ENCODE assay signal across 28 cellular contexts in genomic region chr4:38747629-38748028, GRCh38. TPM values are rescaled to one million over a fixed set of nuclear protein-coding genes. Genes with fewer than 3 reads are reported as not detected.
DNase-seq lines count a peak whose midpoint lies in the region; ATAC-seq, FAIRE-seq and TF ChIP-seq lines count a peak whose summit lies in the region.
"Had no signal": no experiment of that assay in that cellular context is flagged by ENCODE, and none has a peak within 500 bp of the region (broad histone marks: within the 10 kb centered on the region; RNA-seq: fewer than 3 reads in every experiment).

No MANE protein-coding gene starts in this region.

- H3K4ac ChIP-seq in neuronal stem cell (ENCODE audit: low read length): no peak overlapping the region

- H4K91ac ChIP-seq in neuronal stem cell (ENCODE audit: low read depth, low read length, poor library complexity): no peak overlapping the region

- H4K20me1 ChIP-seq in BLaER1 treated with 17β-estradiol and CSF1 and Interleukin-3, amounts not matched to agents 10 nM and 100 nM: no peaks in the 10 kb centered on the region
- H4K20me1 ChIP-seq in GM12878 (ENCODE audit: control insufficient read depth, insufficient read depth): no peaks in the 10 kb centered on the region
- H4K20me1 ChIP-seq: BLaER1 had no signal

- FAIRE-seq in GM12878 (lab: Jason Lieb, UNC): no peak
- FAIRE-seq: A549, GM12891, GM19239 had no signal

- RAD21 ChIA-PET in GM12878 (lab: Charles Lee; ENCODE audit: unreplicated experiment): no interaction called here

- DNase-seq in GM12878 (ENCODE audit: low read depth, low spot score) (no peak), neuronal stem cell (ENCODE audit: low spot score) (no peak), endothelial cell (ENCODE audit: low spot score) (no peak), CD1c-positive myeloid dendritic cell (ENCODE audit: extremely low spot score) (no peak)
- DNase-seq: AML-193; CD4-positive, alpha-beta memory T cell; CD4-positive, CD25-positive, alpha-beta regulatory T cell; CD8-positive, alpha-beta memory T cell; COR-L47; DMS 273 treated with DMSO at 0.1 percent for 48 hours; DMS153; DMS53; DMS79; DND-41; EL; GDM1 had no signal

- TF ChIP-seq RAD21 in GM12878 (IDR thresholded peaks at IDR 0.05; ENCODE audit: insufficient read depth, low read depth, low read length): no peak

- intact Hi-C loops in GM12878 (cut with micrococcal nuclease; ENCODE audit: unreplicated experiment): no loop called here

- H3K9ac ChIP-seq in BLaER1 treated with 17β-estradiol and CSF1 and Interleukin-3, amounts not matched to agents 10 nM and 100 nM: no peak overlapping the region
- H3K9ac ChIP-seq in GM12878 (ENCODE audit: control insufficient read depth, insufficient read depth, low read length) (no peak overlapping the region), neuronal stem cell (ENCODE audit: low read depth, low read length, poor library complexity) (no peak overlapping the region)
- H3K9ac ChIP-seq: BLaER1 had no signal

- peaks cover 33 to 52% (median 39%) of the 10 kb centered on the region in 11 experiments for H3K9me3 ChIP-seq in BLaER1 treated with 17β-estradiol and CSF1 and Interleukin-3, amounts not matched to agents 10 nM and 100 nM (replicated peaks in 1 of 11)
- H3K9me3 ChIP-seq in GM12878 (replicated peaks; ENCODE audit: control insufficient read depth, insufficient read depth, low read length): peaks cover 6% of the 10 kb centered on the region
- H3K9me3 ChIP-seq in neuronal stem cell (replicated peaks in 1 of 2; ENCODE audit: control insufficient read depth in 2 of 2, insufficient read depth in 1 of 2, low read depth in 1 of 2, low read length in 2 of 2): peaks cover 3 to 17% of the 10 kb centered on the region in 2 donors

- peaks cover 9% of the 10 kb centered on the region for H3K27me3 Mint-ChIP-seq in endothelial cell (ENCODE audit: unreplicated experiment)
- H3K27me3 Mint-ChIP-seq: B cell had no signal

- no peak overlapping the region for H2BK120ac ChIP-seq in neuronal stem cell (ENCODE audit: low read depth, low read length)

- in situ Hi-C loops in GM12878 (cut with MboI): no loop called here

- no peaks in the 10 kb centered on the region for H3K27me3 ChIP-seq in BLaER1 treated with 17β-estradiol and CSF1 and Interleukin-3, amounts not matched to agents 10 nM and 100 nM
- H3K27me3 ChIP-seq in GM12878 (replicated peaks in 1 of 2; ENCODE audit: control insufficient read depth in 2 of 2, insufficient read depth in 2 of 2, low read length in 1 of 2): no peaks in the 10 kb centered on the region
- H3K27me3 ChIP-seq in neuronal stem cell (ENCODE audit: control insufficient read depth in 3 of 3, insufficient read depth in 3 of 3, low read depth in 1 of 3, low read length in 3 of 3): no peaks in the 10 kb centered on the region
- H3K27me3 ChIP-seq: BLaER1 had no signal

- H2AFZ ChIP-seq in GM12878 (ENCODE audit: control insufficient read depth, low read depth, low read length): no peak overlapping the region
- no peak overlapping the region for H2AFZ ChIP-seq in neuronal stem cell (ENCODE audit: low read length)

- no peak for TF ChIP-seq POLR2A in GM12878 (IDR thresholded peaks at IDR 0.05; ENCODE audit: low read depth, low read length)

- no peak overlapping the region for H3K18ac ChIP-seq in neuronal stem cell (ENCODE audit: low read length)

- H3K36me3 Mint-ChIP-seq in endothelial cell (ENCODE audit: low read depth, unreplicated experiment): peaks cover 13% of the 10 kb centered on the region

- no peak overlapping the region for H2BK12ac ChIP-seq in neuronal stem cell (ENCODE audit: low read length)

- POLR2A ChIA-PET in GM12878 (lab: Charles Lee): no interaction called here

- SMC1A ChIA-PET in GM12878 (lab: Charles Lee; ENCODE audit: uncharacterized antibody, unreplicated experiment): no interaction called here

- H3K27ac Mint-ChIP-seq in endothelial cell (ENCODE audit: unreplicated experiment): no peak overlapping the region
- H3K27ac Mint-ChIP-seq: B cell; CD4-positive, alpha-beta memory T cell had no signal

- H3K4me1 Mint-ChIP-seq in endothelial cell (ENCODE audit: unreplicated experiment): peaks cover 8% of the 10 kb centered on the region

- H3K9me3 Mint-ChIP-seq in endothelial cell (ENCODE audit: unreplicated experiment): peaks cover 4% of the 10 kb centered on the region

- CTCF ChIA-PET in GM12878 (lab: Yijun Ruan, JAX): no interaction called here

- H3K27ac ChIP-seq in BLaER1 treated with 17β-estradiol and CSF1 and Interleukin-3, amounts not matched to agents 10 nM and 100 nM: no peak overlapping the region
- H3K27ac ChIP-seq in GM12878 (ENCODE audit: control insufficient read depth, insufficient read depth) (no peak overlapping the region), neuronal stem cell (replicated peaks; ENCODE audit: low read length) (no peak overlapping the region)
- H3K27ac ChIP-seq: 22Rv1, A549, BLaER1, C4-2B had no signal

- H3K79me1 ChIP-seq in neuronal stem cell (ENCODE audit: low read depth, low read length): no peaks in the 10 kb centered on the region

- H3K14ac ChIP-seq in neuronal stem cell (ENCODE audit: low read length): no peak overlapping the region

- peak overlapping the region in 7 of 10 experiments; percentile 2 to 22 (median 18); a peak in 6 of 20 replicates for H3K4me3 ChIP-seq in BLaER1 treated with 17β-estradiol and CSF1 and Interleukin-3, amounts not matched to agents 10 nM and 100 nM
- H3K4me3 ChIP-seq in GM12878 (no peak overlapping the region), neuronal stem cell (ENCODE audit: low read length in 2 of 2) (no peak overlapping the region)
- H3K4me3 ChIP-seq: A549, BLaER1 had no signal

- ATAC-seq in GM12878 (no peak), HG02870 (IDR thresholded peaks at IDR 0.05; ENCODE audit: unreplicated experiment) (no peak)
- ATAC-seq: A549 had no signal

- H3K4me2 ChIP-seq in BLaER1 treated with 17β-estradiol and CSF1 and Interleukin-3, amounts not matched to agents 10 nM and 100 nM: peak overlapping the region in 1 of 11 experiments; percentile 91; a peak in 1 of 22 replicates
- no peak overlapping the region for H3K4me2 ChIP-seq in GM12878 (ENCODE audit: control insufficient read depth, insufficient read depth)
- no peak overlapping the region for H3K4me2 ChIP-seq in neuronal stem cell (ENCODE audit: insufficient read depth, low read length, poor library complexity, severe bottlenecking)
- H3K4me2 ChIP-seq: A549, BLaER1 had no signal

- peaks cover 0 to 61% (median 15%) of the 10 kb centered on the region in 11 experiments; a peak in 14 of 22 replicates for H3K36me3 ChIP-seq in BLaER1 treated with 17β-estradiol and CSF1 and Interleukin-3, amounts not matched to agents 10 nM and 100 nM
- H3K36me3 ChIP-seq in GM12878 (ENCODE audit: control insufficient read depth in 2 of 2, insufficient read depth in 2 of 2, low read length in 1 of 2) (no peaks in the 10 kb centered on the region), neuronal stem cell (replicated peaks in 1 of 2; ENCODE audit: control insufficient read depth in 2 of 2, insufficient read depth in 2 of 2, low read length in 2 of 2) (no peaks in the 10 kb centered on the region)

- peak overlapping the region; percentile 11 for H2BK5ac ChIP-seq in neuronal stem cell (ENCODE audit: low read length)

- no peak for TF ChIP-seq EP300 in GM12878 (IDR thresholded peaks at IDR 0.05; ENCODE audit: borderline replicate concordance in 1 of 2, control insufficient read depth in 1 of 2, low read depth in 2 of 2, low read length in 2 of 2)

- no peak overlapping the region for H3K4me3 Mint-ChIP-seq in endothelial cell (ENCODE audit: unreplicated experiment)
- H3K4me3 Mint-ChIP-seq: B cell; CD4-positive, alpha-beta memory T cell; CD4-positive, CD25-positive, alpha-beta regulatory T cell; CD8-positive, alpha-beta memory T cell had no signal

- no peak overlapping the region for H3K23ac ChIP-seq in neuronal stem cell (ENCODE audit: low read depth, low read length, poor library complexity)

- peaks cover 35 to 74% (median 50%) of the 10 kb centered on the region in 10 experiments for H3K4me1 ChIP-seq in BLaER1 treated with 17β-estradiol and CSF1 and Interleukin-3, amounts not matched to agents 10 nM and 100 nM
- H3K4me1 ChIP-seq in GM12878 (ENCODE audit: control insufficient read depth, insufficient read depth, low read length) (peaks cover 16% of the 10 kb centered on the region), neuronal stem cell (ENCODE audit: control insufficient read depth in 2 of 2, insufficient read depth in 1 of 2, low read depth in 1 of 2, low read length in 2 of 2) (peaks cover 2 to 9% of the 10 kb centered on the region in 2 donors)
- H3K4me1 ChIP-seq: A549 had no signal

- H2BK15ac ChIP-seq in neuronal stem cell (ENCODE audit: low read length): no peak overlapping the region

- H2AK5ac ChIP-seq in neuronal stem cell (ENCODE audit: low read depth, low read length): no peak overlapping the region

- TF ChIP-seq CTCF in GM12878 (IDR thresholded peaks at IDR 0.05 in 2 of 3, conservative IDR thresholded peaks at IDR 0.05 in 1 of 3; ENCODE audit: control insufficient read depth in 2 of 3, extremely low read depth in 1 of 3, insufficient read depth in 1 of 3, low read depth in 3 of 3, low read length in 3 of 3): no peak
- TF ChIP-seq CTCF in endothelial cell (IDR thresholded peaks at IDR 0.05; ENCODE audit: unreplicated experiment): no peak

- BruUV-seq in GM12878 (replicated peaks; lab: Mats Ljungman, UMichigan): no TSS peak

- H4K8ac ChIP-seq in neuronal stem cell (ENCODE audit: low read depth, low read length): no peak overlapping the region

- H3K79me2 ChIP-seq in GM12878 (ENCODE audit: control insufficient read depth, insufficient read depth, low read length): no peaks in the 10 kb centered on the region

RNA-seq across cellular contexts. Expression of gene TLR10, which starts 35.2 kb away (rescaled TPM):
- 307 and 331 TPM in 2 replicates for total RNA-seq in GM12878 (2013; cell fraction: nucleolus; rRNA removed)
- 82.7 and 109 TPM in 2 replicates for total RNA-seq in GM12878 (2014; rRNA removed)
- 107 and 109 TPM in 2 replicates for total RNA-seq in GM12878 (2014; rRNA removed; fragmentation: Illumina TruSeq; extraction: Trizol)
- total RNA-seq in GM12878 (2021): 50.4 and 52.8 TPM in 2 replicates
- 37.6 TPM for polyA plus RNA-seq in GM12878 (2011; ENCODE audit: low read depth)
- polyA plus RNA-seq in GM12878 (2011; rRNA removed): 149 and 243 TPM in 2 replicates
- polyA plus RNA-seq in GM12878 (2011; cell fraction: cytosol; rRNA removed): 53.5 and 61.0 TPM in 2 replicates
- 75.6 and 82.5 TPM in 2 replicates for polyA plus RNA-seq in GM12878 (2011; cell fraction: nucleus; rRNA removed)
- polyA plus RNA-seq in GM12878 (2012): 49.5 and 69.6 TPM in 2 replicates
- 118 and 166 TPM in 2 replicates for polyA plus RNA-seq in GM12878 (2014; fragmentation: Illumina TruSeq; extraction: Trizol)
- polyA plus RNA-seq in GM12878 (2014; fragmentation: Nextera tagmentation; extraction: Ambion mirVana): 10 to 100 TPM; 31.5 to 41.8 TPM
- polyA plus RNA-seq in GM12878 (2014; rRNA removed): 65.8 and 79.3 TPM in 2 replicates
- polyA plus RNA-seq in GM12878 (2016; fragmentation: Nextera tagmentation; extraction: Ambion mirVana): 10 to 100 TPM; 45.9 to 47.1 TPM
- polyA minus RNA-seq in GM12878 (2011; rRNA and poly(A)+ RNA removed): 80.6 and 111 TPM in 2 replicates
- 23.4 and 28.1 TPM in 2 replicates for polyA minus RNA-seq in GM12878 (2011; cell fraction: cytosol; rRNA and poly(A)+ RNA removed)
- polyA minus RNA-seq in GM12878 (2011; cell fraction: nucleus; rRNA and poly(A)+ RNA removed): 39.7 and 47.2 TPM in 2 replicates
- polyA plus RNA-seq in neuronal stem cell (2013, experiment 1 of 2): not detected
- polyA plus RNA-seq in neuronal stem cell (2013, experiment 2 of 2): not detected
- not detected for total RNA-seq in endothelial cell (ENCODE audit: unreplicated experiment)
- total RNA-seq: A172; CD8-positive, alpha-beta memory T cell; Daoy; G401 had no signal
- polyA plus RNA-seq: CD8-positive, alpha-beta memory T cell had no signal

RNA-seq across cellular contexts. Expression of gene TLR1, which starts 57.0 kb away (rescaled TPM):
- total RNA-seq in GM12878 (2013; cell fraction: nucleolus; rRNA removed): 324 and 329 TPM in 2 replicates
- total RNA-seq in GM12878 (2014; rRNA removed): 33.7 and 41.4 TPM in 2 replicates
- total RNA-seq in GM12878 (2014; rRNA removed; fragmentation: Illumina TruSeq; extraction: Trizol): 33.9 and 35.1 TPM in 2 replicates
- 22.4 and 22.9 TPM in 2 replicates for total RNA-seq in GM12878 (2021)
- 21.7 TPM for polyA plus RNA-seq in GM12878 (2011; ENCODE audit: low read depth)
- 57.1 and 86.9 TPM in 2 replicates for polyA plus RNA-seq in GM12878 (2011; rRNA removed)
- polyA plus RNA-seq in GM12878 (2011; cell fraction: cytosol; rRNA removed): 22.3 and 24.5 TPM in 2 replicates
- polyA plus RNA-seq in GM12878 (2011; cell fraction: nucleus; rRNA removed): 41.1 and 61.6 TPM in 2 replicates
- 26.0 and 27.3 TPM in 2 replicates for polyA plus RNA-seq in GM12878 (2012)
- 35.0 and 46.6 TPM in 2 replicates for polyA plus RNA-seq in GM12878 (2014; fragmentation: Illumina TruSeq; extraction: Trizol)
- polyA plus RNA-seq in GM12878 (2014; fragmentation: Nextera tagmentation; extraction: Ambion mirVana): 1 to 10 TPM; 9.3 to 9.5 TPM
- polyA plus RNA-seq in GM12878 (2014; rRNA removed): 13.0 and 16.5 TPM in 2 replicates
- polyA plus RNA-seq in GM12878 (2016; fragmentation: Nextera tagmentation; extraction: Ambion mirVana): 10 to 100 TPM; 17.1 to 17.9 TPM
- polyA minus RNA-seq in GM12878 (2011; rRNA and poly(A)+ RNA removed): 75.7 and 81.3 TPM in 2 replicates
- 20.4 and 25.1 TPM in 2 replicates for polyA minus RNA-seq in GM12878 (2011; cell fraction: cytosol; rRNA and poly(A)+ RNA removed)
- polyA minus RNA-seq in GM12878 (2011; cell fraction: nucleus; rRNA and poly(A)+ RNA removed): 110 and 111 TPM in 2 replicates
- not detected for polyA plus RNA-seq in neuronal stem cell (2013, experiment 1 of 2)
- 0.04 TPM for polyA plus RNA-seq in neuronal stem cell (2013, experiment 2 of 2)
- 0.23 TPM for total RNA-seq in endothelial cell (ENCODE audit: unreplicated experiment)
- total RNA-seq: G401 had no signal

Comparison
In these comparisons a context has a peak if more than half of its experiments do, and no peak if none do; other contexts are left out.
1. H3K4me3 ChIP-seq: peak in BLaER1 treated with 17β-estradiol and CSF1 and Interleukin-3, amounts not matched to agents 10 nM and 100 nM (7 of 10); none in GM12878 (single experiment) and neuronal stem cell (0 of 2).
2. RNA of gene TLR10, which starts 35.2 kb away (total RNA-seq): 50.4 to 331 TPM in GM12878; not detected in endothelial cell (single experiment); every median in the first group is over 10 times any median in the second.
3. RNA of gene TLR1, which starts 57.0 kb away (total RNA-seq): 22.4 to 329 TPM in GM12878; 0.23 TPM in endothelial cell (single experiment); every median in the first group is over 10 times any median in the second.